In the genomic region with DNA sequence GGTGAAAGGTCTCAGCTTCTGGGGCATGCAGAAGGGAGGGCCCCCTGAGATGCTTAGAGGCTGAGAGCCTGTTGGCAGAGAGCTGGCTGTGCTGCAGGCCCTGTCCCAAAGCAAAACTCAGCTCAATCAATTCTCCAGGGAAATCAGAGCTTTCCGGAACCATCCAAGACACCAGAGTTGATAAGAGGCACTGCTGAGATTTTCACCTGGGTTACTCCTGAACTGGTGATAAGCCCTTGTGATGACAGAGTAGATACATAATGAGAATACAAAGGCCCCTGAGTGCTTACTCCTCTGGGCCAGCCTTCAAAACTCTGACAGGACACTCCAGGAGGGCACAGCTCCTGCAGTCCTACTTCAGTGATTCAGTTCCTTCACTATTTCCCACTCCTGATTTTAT, we compare ENCODE assay signal across 17 cellular contexts.
A peak's percentile ranks its signal among the peaks of the same experiment; 100 is the strongest.
DNase-seq lines count a peak whose midpoint lies in the region; ATAC-seq, FAIRE-seq and TF ChIP-seq lines count a peak whose summit lies in the region.
"Had no signal": no experiment of that assay in that cellular context is flagged by ENCODE, and none has a peak within 500 bp of the region (broad histone marks: within the 10 kb centered on the region; RNA-seq: fewer than 3 reads in every experiment).

No MANE protein-coding gene starts in this region.

- H4K20me1 ChIP-seq in astrocyte (ENCODE audit: insufficient read depth, low read length) = peaks cover 30% of the 10 kb centered on the region

- ATAC-seq in esophagus mucosa = no peak
- ATAC-seq in HG03135 (IDR thresholded peaks at IDR 0.05; ENCODE audit: unreplicated experiment) = no peak

- peak overlapping the region; percentile 26 for H3K4me2 ChIP-seq in astrocyte (ENCODE audit: low read length)

- no peaks in the 10 kb centered on the region for H3K36me3 Mint-ChIP-seq in activated CD4-positive, alpha-beta T cell treated with anti-CD3 and anti-CD28 coated beads, Interleukin-2, amount 10 ng/mL, durations not matched to agents 24 days and 14 days (ENCODE audit: low read depth)
- H3K36me3 Mint-ChIP-seq in astrocyte (ENCODE audit: low read depth, unreplicated experiment) = peaks cover 4% of the 10 kb centered on the region

- H3K36me3 ChIP-seq in astrocyte (ENCODE audit: insufficient read depth, low read length) = no peaks in the 10 kb centered on the region
- H3K36me3 ChIP-seq in mesodermal cell (ENCODE audit: control insufficient read depth, insufficient read depth, low read length) = no peaks in the 10 kb centered on the region
- H3K36me3 ChIP-seq in transverse colon = no peaks in the 10 kb centered on the region
- no peaks in the 10 kb centered on the region for H3K36me3 ChIP-seq in suprapubic skin
- H3K36me3 ChIP-seq: neutrophil had no signal

- DNase-seq in activated CD4-positive, alpha-beta T cell treated with anti-CD3 and anti-CD28 coated beads, Interleukin-2, amount 10 ng/mL, durations not matched to agents 24 days and 14 days = no peak
- DNase-seq in activated CD4-positive, alpha-beta T cell treated with anti-CD3 and anti-CD28 coated beads for 4 hours = no peak
- DNase-seq in astrocyte (ENCODE audit: low read depth) = no peak
- DNase-seq in transverse colon = no peak
- no peak for DNase-seq in suprapubic skin (ENCODE audit: low spot score in 2 of 2)
- DNase-seq: activated gamma-delta T cell; foreskin melanocyte; Karpas-422; NCI-H1694 treated with DMSO at 0.1 percent for 48 hours; stimulated activated CD4-positive, alpha-beta T cell treated with anti-CD3 and anti-CD28 coated beads, Interleukin-4, amount 100 ng/mL, for 24 hours had no signal

- H3K9me3 Mint-ChIP-seq in activated CD4-positive, alpha-beta T cell treated with anti-CD3 and anti-CD28 coated beads, Interleukin-2, amount 10 ng/mL, durations not matched to agents 24 days and 14 days = no peaks in the 10 kb centered on the region
- peaks cover 3% of the 10 kb centered on the region for H3K9me3 Mint-ChIP-seq in astrocyte (ENCODE audit: unreplicated experiment)
- H3K9me3 Mint-ChIP-seq: activated CD4-positive, alpha-beta memory T cell treated with anti-CD3 and anti-CD28 coated beads, Interleukin-2, amount 10 ng/mL, durations not matched to agents 7 days and 5 days had no signal

- in situ Hi-C loops in transverse colon (cut with MboI; ENCODE audit: low pct_ligation_motif_present in 1 of 4, low pct_unique_long_range_greater_than_20kb in 1 of 4, low sequenced_read_pairs in 3 of 4) = loop anchor here in 2 of 4 donors (10.0 to 25.0 kb wide), 2 partner anchors 100 to 193 kb away; a partner anchor contains a TSS

- no peak for FAIRE-seq in astrocyte (lab: Jason Lieb, UNC)
- FAIRE-seq: TTC549 had no signal

- H3K9ac ChIP-seq in astrocyte (ENCODE audit: low read length) = no peak overlapping the region

- H3K27me3 Mint-ChIP-seq in activated CD4-positive, alpha-beta T cell treated with anti-CD3 and anti-CD28 coated beads, Interleukin-2, amount 10 ng/mL, durations not matched to agents 24 days and 14 days = no peaks in the 10 kb centered on the region
- H3K27me3 Mint-ChIP-seq in astrocyte (ENCODE audit: low read depth, unreplicated experiment) = no peaks in the 10 kb centered on the region
- H3K27me3 Mint-ChIP-seq: activated CD4-positive, alpha-beta memory T cell treated with anti-CD3 and anti-CD28 coated beads, Interleukin-2, amount 10 ng/mL, durations not matched to agents 7 days and 5 days had no signal

- TF ChIP-seq CTCF in astrocyte (IDR thresholded peaks at IDR 0.05; ENCODE audit: insufficient read depth, low read depth, low read length) = no peak
- no peak for TF ChIP-seq CTCF in transverse colon (IDR thresholded peaks at IDR 0.05)
- no peak for TF ChIP-seq CTCF in suprapubic skin (IDR thresholded peaks at IDR 0.05)

- no peak overlapping the region for H3K27ac ChIP-seq in astrocyte (ENCODE audit: low read depth, low read length)
- H3K27ac ChIP-seq in mesodermal cell (ENCODE audit: low read depth, low read length, severe bottlenecking) = peak overlapping the region; percentile 58
- H3K27ac ChIP-seq in transverse colon = peak overlapping the region; percentile 68 to 78 (median 73)
- no peak overlapping the region for H3K27ac ChIP-seq in suprapubic skin
- H3K27ac ChIP-seq: 22Rv1, neutrophil had no signal

- H3K27me3 ChIP-seq in astrocyte (ENCODE audit: insufficient read depth, low read length) (no peaks in the 10 kb centered on the region), transverse colon (no peaks in the 10 kb centered on the region), suprapubic skin (no peaks in the 10 kb centered on the region)
- H3K27me3 ChIP-seq: neutrophil had no signal

- H3K79me2 ChIP-seq in astrocyte (ENCODE audit: insufficient read depth, low read length) = no peaks in the 10 kb centered on the region

- no peak overlapping the region for H3K4me3 Mint-ChIP-seq in activated CD4-positive, alpha-beta T cell treated with anti-CD3 and anti-CD28 coated beads, Interleukin-2, amount 10 ng/mL, durations not matched to agents 24 days and 14 days
- H3K4me3 Mint-ChIP-seq in astrocyte (ENCODE audit: unreplicated experiment) = no peak overlapping the region
- H3K4me3 Mint-ChIP-seq: activated CD4-positive, alpha-beta memory T cell treated with anti-CD3 and anti-CD28 coated beads, Interleukin-2, amount 10 ng/mL, durations not matched to agents 7 days and 5 days had no signal

- TF ChIP-seq POLR2A in transverse colon (IDR thresholded peaks at IDR 0.05) (no peak), suprapubic skin (IDR thresholded peaks at IDR 0.05) (no peak)

- no peak overlapping the region for H2AFZ ChIP-seq in astrocyte (ENCODE audit: low read depth, low read length)

- H3K4me1 ChIP-seq in astrocyte (ENCODE audit: insufficient read depth, low read length) = peaks cover 12% of the 10 kb centered on the region
- peaks cover 14% of the 10 kb centered on the region for H3K4me1 ChIP-seq in mesodermal cell (ENCODE audit: control insufficient read depth, insufficient read depth, low read length, poor library complexity, severe bottlenecking)
- H3K4me1 ChIP-seq in transverse colon = peaks cover 11 to 36% (median 20%) of the 10 kb centered on the region in 4 donors
- H3K4me1 ChIP-seq in suprapubic skin = peaks cover 6% of the 10 kb centered on the region

- H3K27ac Mint-ChIP-seq in activated CD4-positive, alpha-beta T cell treated with anti-CD3 and anti-CD28 coated beads, Interleukin-2, amount 10 ng/mL, durations not matched to agents 24 days and 14 days = peak overlapping the region; percentile 78
- H3K27ac Mint-ChIP-seq in astrocyte (ENCODE audit: unreplicated experiment) = peak overlapping the region; percentile 42
- H3K27ac Mint-ChIP-seq: activated CD4-positive, alpha-beta memory T cell treated with anti-CD3 and anti-CD28 coated beads, Interleukin-2, amount 10 ng/mL, durations not matched to agents 7 days and 5 days had no signal

- H3K4me3 ChIP-seq in astrocyte (ENCODE audit: insufficient read depth, low read depth, low read length) (no peak overlapping the region), mesodermal cell (ENCODE audit: extremely low read depth, insufficient read depth, low read length, poor library complexity, severe bottlenecking) (no peak overlapping the region), transverse colon (no peak overlapping the region), suprapubic skin (no peak overlapping the region)

- 86 to 100% methylated on average over 1 of the region's 1 CpG for WGBS in mesodermal cell (ENCODE audit: insufficient coverage in 2 of 2), 2 experiments
- 93% methylated on average over 1 of the region's 1 CpG; no CpG with 5 or more reads in 1 of the 2 donors for WGBS in transverse colon (ENCODE audit: low coverage in 1 of 2), 2 donors
- WGBS in suprapubic skin = 91% methylated on average over 1 of the region's 1 CpG

- intact Hi-C loops in activated CD4-positive, alpha-beta T cell treated with anti-CD3 and anti-CD28 coated beads, Interleukin-2, amount 10 ng/mL, durations not matched to agents 24 days and 14 days (cut with micrococcal nuclease) = no loop called here
- intact Hi-C loops in transverse colon (cut with DNase I; ENCODE audit: low total_unique reads) = loop anchor here (5.0 kb wide), 1 partner anchor 193 kb away; no protein-coding TSS in a partner anchor

- H3K9me3 ChIP-seq in astrocyte (ENCODE audit: insufficient read depth, low read depth, low read length) = no peaks in the 10 kb centered on the region
- H3K9me3 ChIP-seq in mesodermal cell (ENCODE audit: control insufficient read depth, low read length) = no peaks in the 10 kb centered on the region
- no peaks in the 10 kb centered on the region for H3K9me3 ChIP-seq in transverse colon
- H3K9me3 ChIP-seq in suprapubic skin = no peaks in the 10 kb centered on the region
- H3K9me3 ChIP-seq: neutrophil had no signal

- H3K4me1 Mint-ChIP-seq in activated CD4-positive, alpha-beta T cell treated with anti-CD3 and anti-CD28 coated beads, Interleukin-2, amount 10 ng/mL, durations not matched to agents 24 days and 14 days = peaks cover 22% of the 10 kb centered on the region
- peaks cover 13% of the 10 kb centered on the region for H3K4me1 Mint-ChIP-seq in astrocyte (ENCODE audit: low read depth, unreplicated experiment)

- TF ChIP-seq EP300 in transverse colon (IDR thresholded peaks at IDR 0.05; ENCODE audit: low read depth) (no peak), suprapubic skin (IDR thresholded peaks at IDR 0.05) (no peak)

Comparison
In these comparisons a context has a peak if more than half of its experiments do, and no peak if none do; other contexts are left out.
1. H3K27ac ChIP-seq: peak in mesodermal cell (single experiment) and transverse colon (4 of 4); none in astrocyte (single experiment) and suprapubic skin (single experiment).